Comparison of ENCODE assay signal across 25 cellular contexts in the genomic region with DNA sequence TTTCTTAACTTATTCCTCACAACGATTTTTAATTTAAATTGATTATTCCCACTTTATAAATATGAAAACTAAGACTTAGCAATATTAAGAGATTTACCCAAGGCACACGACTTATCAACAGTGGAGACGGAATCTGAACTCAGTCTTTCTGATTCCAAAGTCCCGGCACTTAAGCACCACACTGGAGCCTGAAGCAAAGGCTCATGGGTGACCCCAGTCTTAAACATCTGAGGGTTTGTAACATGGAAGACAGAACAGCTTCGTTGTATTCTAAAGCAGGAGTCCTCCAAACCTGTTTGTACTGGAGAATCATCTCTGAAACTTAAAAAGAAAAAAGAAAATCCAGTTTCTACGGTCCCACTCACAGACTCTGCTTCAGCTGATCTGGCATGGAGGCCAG.
"Had no signal": no experiment of that assay in that cellular context is flagged by ENCODE, and none has a peak within 500 bp of the region (broad histone marks: within the 10 kb centered on the region; RNA-seq: fewer than 3 reads in every experiment).

No MANE protein-coding gene starts in this region.

- H3K36me3 ChIP-seq: esophagus squamous epithelium, heart right ventricle, left lung, lower lobe of right lung, neutrophil, ovary, suprapubic skin, tibial artery had no signal

- FAIRE-seq: bronchial epithelial cell, colon had no signal

- ATAC-seq: heart right ventricle, lower lobe of right lung, sciatic nerve, T-helper 17 cell had no signal

- H3K4me3 ChIP-seq: esophagus squamous epithelium, heart right ventricle, left lung, lower lobe of right lung, ovary, suprapubic skin, tibial artery had no signal

- DNase-seq: activated CD4-positive, alpha-beta memory T cell treated with anti-CD3 and anti-CD28 coated beads, Interleukin-2, amount 10 ng/mL, durations not matched to agents 7 days and 5 days; activated CD4-positive, alpha-beta T cell treated with anti-CD3 and anti-CD28 coated beads, Interleukin-2, amount 10 ng/mL, durations not matched to agents 24 days and 14 days; activated CD4-positive, CD25-positive, alpha-beta regulatory T cell treated with anti-CD3 and anti-CD28 coated beads, Interleukin-2, amount 50 U/mL, for 72 hours; activated CD8-positive, alpha-beta memory T cell treated with anti-CD3 and anti-CD28 coated beads, Interleukin-2, amount 50 U/mL, for 48 hours; activated gamma-delta T cell treated with Interleukin-2 at 50 U/mL for 16 hours; activated naive CD4-positive, alpha-beta T cell treated with anti-CD3 and anti-CD28 coated beads, Interleukin-2, amount 50 U/mL, for 16 hours; activated T-cell treated with anti-CD3 and anti-CD28 coated beads, Interleukin-2, amount 50 U/mL, for 24 hours; effector CD4-positive, alpha-beta T cell; esophagus squamous epithelium; foreskin melanocyte; heart right ventricle; left lung; lower lobe of right lung; nephron progenitor cell; ovary; stimulated activated CD4-positive, alpha-beta T cell treated with anti-CD3 and anti-CD28 coated beads, Interleukin-15, amount 100 ng/mL, for 24 hours; stimulated activated CD4-positive, alpha-beta T cell treated with anti-CD3 and anti-CD28 coated beads, Interleukin-2, amount 100 ng/mL, for 24 hours; stimulated activated naive CD4-positive, alpha-beta T cell; T-helper 17 cell; tibial artery had no signal

- H3K27ac ChIP-seq: esophagus squamous epithelium, heart right ventricle, lower lobe of right lung, neutrophil, ovary, suprapubic skin, tibial artery had no signal

- H3K27me3 ChIP-seq: esophagus squamous epithelium, heart right ventricle, left lung, neutrophil, ovary, suprapubic skin, tibial artery had no signal

- H3K9me3 ChIP-seq: esophagus squamous epithelium, heart right ventricle, left lung, lower lobe of right lung, neutrophil, ovary, suprapubic skin, tibial artery had no signal
